In genomic region chr19:6138511-6138910, GRCh38 we compare ENCODE assay signal across 3 cellular contexts.
A peak's percentile ranks its signal among the peaks of the same experiment; 100 is the strongest.
TF ChIP-seq lines count a peak whose summit lies in the region.

No MANE protein-coding gene starts in this region.

TF ChIP-seq in HepG2, 621 proteins besides CTCF, POLR2A, EP300 and RAD21:
- TF ChIP-seq SMAD9 (CRISPR knock-in tag; IDR thresholded peaks at IDR 0.05) (no peak), GMEB2 (CRISPR knock-in tag; IDR thresholded peaks at IDR 0.05; ENCODE audit: low read depth) (no peak), PCBP2 (optimal IDR thresholded peaks at IDR 0.05; ENCODE audit: low read depth, low read length, poor library complexity, severe bottlenecking) (peak; percentile 66), ZNF607 (CRISPR knock-in tag; IDR thresholded peaks at IDR 0.05; ENCODE audit: borderline replicate concordance) (no peak), HNRNPK (IDR thresholded peaks at IDR 0.05; ENCODE audit: low read depth, low read length, poor library complexity, severe bottlenecking) (peak; percentile 39), PCBP1 (IDR thresholded peaks at IDR 0.05; ENCODE audit: borderline replicate concordance, low read depth, low read length) (0 out of 2 replicates have a peak, but pooled peaks have one; percentile 22), ZBTB14 (CRISPR knock-in tag; IDR thresholded peaks at IDR 0.05) (no peak), ZNF546 (CRISPR knock-in tag; conservative IDR thresholded peaks at IDR 0.05) (no peak)
- TF ChIP-seq, protein P1, sequence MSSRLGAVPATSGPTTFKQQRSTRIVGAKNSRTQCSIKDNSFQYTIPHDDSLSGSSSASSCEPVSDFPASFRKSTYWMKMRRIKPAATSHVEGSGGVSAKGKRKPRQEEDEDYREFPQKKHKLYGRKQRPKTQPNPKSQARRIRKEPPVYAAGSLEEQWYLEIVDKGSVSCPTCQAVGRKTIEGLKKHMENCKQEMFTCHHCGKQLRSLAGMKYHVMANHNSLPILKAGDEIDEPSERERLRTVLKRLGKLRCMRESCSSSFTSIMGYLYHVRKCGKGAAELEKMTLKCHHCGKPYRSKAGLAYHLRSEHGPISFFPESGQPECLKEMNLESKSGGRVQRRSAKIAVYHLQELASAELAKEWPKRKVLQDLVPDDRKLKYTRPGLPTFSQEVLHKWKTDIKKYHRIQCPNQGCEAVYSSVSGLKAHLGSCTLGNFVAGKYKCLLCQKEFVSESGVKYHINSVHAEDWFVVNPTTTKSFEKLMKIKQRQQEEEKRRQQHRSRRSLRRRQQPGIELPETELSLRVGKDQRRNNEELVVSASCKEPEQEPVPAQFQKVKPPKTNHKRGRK (CRISPR knock-in tag; IDR thresholded peaks at IDR 0.05): no peak; the same call in 1 of the 2 replicates

TF ChIP-seq in HEK293, 187 proteins besides CTCF, POLR2A, EP300 and RAD21:
- TF ChIP-seq ZNF248 (tag by site-specific recombination; IDR thresholded peaks at IDR 0.05) (0 out of 2 replicates have a peak, but pooled peaks have one; percentile 35), SP2 (tag by site-specific recombination; IDR thresholded peaks at IDR 0.05) (no peak), ZNF274 (IDR thresholded peaks at IDR 0.05; ENCODE audit: low read length) (no peak), ZNF274 (tag by site-specific recombination; IDR thresholded peaks at IDR 0.05; ENCODE audit: borderline replicate concordance) (0 out of 2 replicates have a peak, but pooled peaks have one; percentile 41), TCF7L2 (IDR thresholded peaks at IDR 0.05; ENCODE audit: borderline replicate concordance, low read depth, low read length) (no peak), ZNF366 (tag by site-specific recombination; conservative IDR thresholded peaks at IDR 0.05) (peak; percentile 87), ZBTB8A (tag by site-specific recombination; IDR thresholded peaks at IDR 0.05) (no peak), ZFP37 (tag by site-specific recombination; IDR thresholded peaks at IDR 0.05) (no peak)
- TF ChIP-seq, protein P2, sequence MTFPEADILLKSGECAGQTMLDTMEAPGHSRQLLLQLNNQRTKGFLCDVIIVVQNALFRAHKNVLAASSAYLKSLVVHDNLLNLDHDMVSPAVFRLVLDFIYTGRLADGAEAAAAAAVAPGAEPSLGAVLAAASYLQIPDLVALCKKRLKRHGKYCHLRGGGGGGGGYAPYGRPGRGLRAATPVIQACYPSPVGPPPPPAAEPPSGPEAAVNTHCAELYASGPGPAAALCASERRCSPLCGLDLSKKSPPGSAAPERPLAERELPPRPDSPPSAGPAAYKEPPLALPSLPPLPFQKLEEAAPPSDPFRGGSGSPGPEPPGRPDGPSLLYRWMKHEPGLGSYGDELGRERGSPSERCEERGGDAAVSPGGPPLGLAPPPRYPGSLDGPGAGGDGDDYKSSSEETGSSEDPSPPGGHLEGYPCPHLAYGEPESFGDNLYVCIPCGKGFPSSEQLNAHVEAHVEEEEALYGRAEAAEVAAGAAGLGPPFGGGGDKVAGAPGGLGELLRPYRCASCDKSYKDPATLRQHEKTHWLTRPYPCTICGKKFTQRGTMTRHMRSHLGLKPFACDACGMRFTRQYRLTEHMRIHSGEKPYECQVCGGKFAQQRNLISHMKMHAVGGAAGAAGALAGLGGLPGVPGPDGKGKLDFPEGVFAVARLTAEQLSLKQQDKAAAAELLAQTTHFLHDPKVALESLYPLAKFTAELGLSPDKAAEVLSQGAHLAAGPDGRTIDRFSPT (tag by site-specific recombination; IDR thresholded peaks at IDR 0.05): no peak

TF ChIP-seq in K562, 482 proteins besides CTCF, POLR2A, EP300 and RAD21:
- TF ChIP-seq OTX1 (CRISPR knock-in tag; IDR thresholded peaks at IDR 0.05) (0 out of 2 replicates have a peak, but pooled peaks have one; percentile 26), KHSRP (IDR thresholded peaks at IDR 0.05) (no peak), ELF4 (CRISPR knock-in tag; IDR thresholded peaks at IDR 0.05) (0 out of 2 replicates have a peak, but pooled peaks have one; percentile 34), ZNF280A (IDR thresholded peaks at IDR 0.05; ENCODE audit: low read depth, partially characterized antibody) (peak; percentile 8), NR2F6 (CRISPR knock-in tag; IDR thresholded peaks at IDR 0.05) (no peak), ZNF408 (CRISPR knock-in tag; IDR thresholded peaks at IDR 0.05; ENCODE audit: low read depth) (no peak)
- TF ChIP-seq, protein P3, sequence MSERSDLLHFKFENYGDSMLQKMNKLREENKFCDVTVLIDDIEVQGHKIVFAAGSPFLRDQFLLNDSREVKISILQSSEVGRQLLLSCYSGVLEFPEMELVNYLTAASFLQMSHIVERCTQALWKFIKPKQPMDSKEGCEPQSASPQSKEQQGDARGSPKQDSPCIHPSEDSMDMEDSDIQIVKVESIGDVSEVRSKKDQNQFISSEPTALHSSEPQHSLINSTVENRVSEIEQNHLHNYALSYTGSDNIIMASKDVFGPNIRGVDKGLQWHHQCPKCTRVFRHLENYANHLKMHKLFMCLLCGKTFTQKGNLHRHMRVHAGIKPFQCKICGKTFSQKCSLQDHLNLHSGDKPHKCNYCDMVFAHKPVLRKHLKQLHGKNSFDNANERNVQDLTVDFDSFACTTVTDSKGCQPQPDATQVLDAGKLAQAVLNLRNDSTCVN (CRISPR knock-in tag; IDR thresholded peaks at IDR 0.05): peak; percentile 41; the same call in 1 of the 2 replicates
- TF ChIP-seq, protein P1 (tag; IDR thresholded peaks at IDR 0.05): peak; percentile 70
- TF ChIP-seq, protein P4, sequence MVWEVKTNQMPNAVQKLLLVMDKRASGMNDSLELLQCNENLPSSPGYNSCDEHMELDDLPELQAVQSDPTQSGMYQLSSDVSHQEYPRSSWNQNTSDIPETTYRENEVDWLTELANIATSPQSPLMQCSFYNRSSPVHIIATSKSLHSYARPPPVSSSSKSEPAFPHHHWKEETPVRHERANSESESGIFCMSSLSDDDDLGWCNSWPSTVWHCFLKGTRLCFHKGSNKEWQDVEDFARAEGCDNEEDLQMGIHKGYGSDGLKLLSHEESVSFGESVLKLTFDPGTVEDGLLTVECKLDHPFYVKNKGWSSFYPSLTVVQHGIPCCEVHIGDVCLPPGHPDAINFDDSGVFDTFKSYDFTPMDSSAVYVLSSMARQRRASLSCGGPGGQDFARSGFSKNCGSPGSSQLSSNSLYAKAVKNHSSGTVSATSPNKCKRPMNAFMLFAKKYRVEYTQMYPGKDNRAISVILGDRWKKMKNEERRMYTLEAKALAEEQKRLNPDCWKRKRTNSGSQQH (CRISPR knock-in tag; IDR thresholded peaks at IDR 0.05): 0 out of 2 replicates have a peak, but pooled peaks have one; percentile 31
